ENCODE assay signal across 17 cellular contexts in the genomic region with DNA sequence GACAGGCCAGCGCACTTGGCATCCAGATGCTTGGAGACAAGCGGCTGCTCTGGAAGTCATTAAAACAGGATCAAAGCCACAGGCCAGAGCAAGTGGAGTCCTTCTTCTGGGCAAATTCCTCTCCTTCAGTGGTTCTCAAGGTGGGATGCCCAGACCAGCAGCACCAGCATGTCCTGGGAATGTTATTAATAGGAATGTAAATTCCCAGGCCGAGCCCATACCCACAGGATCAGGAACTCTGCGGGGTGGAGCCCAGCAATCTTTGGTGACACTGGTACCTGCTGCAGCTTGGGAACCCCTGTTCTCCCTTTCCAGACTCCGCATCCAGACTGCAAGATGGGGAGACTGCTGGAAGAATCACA. TPM values are rescaled to one million over a fixed set of nuclear protein-coding genes. Genes with fewer than 3 reads are reported as not detected.
DNase-seq lines count a peak whose midpoint lies in the region; ATAC-seq and TF ChIP-seq lines count a peak whose summit lies in the region.
"Had no signal": no experiment of that assay in that cellular context is flagged by ENCODE, and none has a peak within 500 bp of the region (broad histone marks: within the 10 kb centered on the region; RNA-seq: fewer than 3 reads in every experiment).

No MANE protein-coding gene starts in this region.

- H4K20me1 ChIP-seq in BLaER1 (no peaks in the 10 kb centered on the region), OCI-LY7 (ENCODE audit: insufficient read depth, low read length) (no peaks in the 10 kb centered on the region)

- H3K4me2 ChIP-seq in BLaER1 (0 out of 2 replicates have a peak overlapping the region, but pooled peaks have one; percentile 43), OCI-LY7 (ENCODE audit: low read length) (no peak overlapping the region), trophoblast cell (ENCODE audit: low read length) (no peak overlapping the region)
- H3K4me2 ChIP-seq: A549 had no signal

- no peak overlapping the region for H3K14ac ChIP-seq in trophoblast cell (ENCODE audit: low read length)

- H3K36me3 ChIP-seq in BLaER1 (no peaks in the 10 kb centered on the region), OCI-LY7 (ENCODE audit: insufficient read depth, low read length) (no peaks in the 10 kb centered on the region), trophoblast cell (ENCODE audit: control insufficient read depth in 1 of 2, insufficient read depth in 2 of 2, low read length in 2 of 2) (no peaks in the 10 kb centered on the region)
- H3K36me3 ChIP-seq: HAP-1 had no signal

- CTCF ChIA-PET in OCI-LY7 (lab: Charles Lee; ENCODE audit: unreplicated experiment): no interaction called here

- no CpG with 5 or more reads among the region's 5 CpGs for WGBS in trophoblast cell (ENCODE audit: extremely low coverage, insufficient coverage, insufficient read length)

- peak overlapping the region; percentile 64; the same call in 1 of the 2 replicates for H2AFZ ChIP-seq in OCI-LY7 (ENCODE audit: low read length)
- no peak overlapping the region for H2AFZ ChIP-seq in trophoblast cell (ENCODE audit: insufficient read depth, low read length, poor library complexity)

- no peak for TF ChIP-seq CTCF in OCI-LY7 (conservative IDR thresholded peaks at IDR 0.05; ENCODE audit: low read length)
- no peak for TF ChIP-seq CTCF in dorsolateral prefrontal cortex (IDR thresholded peaks at IDR 0.05 in 54 of 56, conservative IDR thresholded peaks at IDR 0.05 in 2 of 56; ENCODE audit: low read depth in 1 of 56, partially characterized antibody in 56 of 56)

- no peak overlapping the region for H4K91ac ChIP-seq in trophoblast cell (ENCODE audit: low read depth, low read length)

- no peak overlapping the region for H2AK5ac ChIP-seq in trophoblast cell (ENCODE audit: low read length)

- no peak for DNase-seq in OCI-LY7 (ENCODE audit: low spot score)
- DNase-seq in dorsolateral prefrontal cortex: no peak
- peak; percentile 63 to 80 for DNase-seq in trophoblast cell
- DNase-seq in putamen (ENCODE audit: low spot score): no peak
- DNase-seq in NCI-H1092 (lab: John Stamatoyannopoulos, UW): no peak
- DNase-seq: AML-193; CD4-positive, alpha-beta memory T cell; DMS153; DMS79; GF-D8 had no signal

- no peak overlapping the region for H4K12ac ChIP-seq in trophoblast cell (ENCODE audit: low read depth, low read length)

- H2BK5ac ChIP-seq in trophoblast cell (ENCODE audit: low read depth, low read length, poor library complexity): no peak overlapping the region

- H3K4ac ChIP-seq in trophoblast cell (ENCODE audit: low read depth, low read length): no peak overlapping the region

- H3K79me2 ChIP-seq in OCI-LY7 (ENCODE audit: insufficient read depth, low read depth, low read length): no peaks in the 10 kb centered on the region
- no peaks in the 10 kb centered on the region for H3K79me2 ChIP-seq in trophoblast cell (ENCODE audit: control insufficient read depth, insufficient read depth, low read length, poor library complexity)

- H3K4me1 ChIP-seq in BLaER1 (peaks cover 23% of the 10 kb centered on the region), OCI-LY7 (ENCODE audit: insufficient read depth, low read length, poor library complexity, severe bottlenecking) (peaks cover 16% of the 10 kb centered on the region), trophoblast cell (ENCODE audit: control insufficient read depth in 1 of 2, insufficient read depth in 2 of 2, low read length in 2 of 2) (no peaks in the 10 kb centered on the region)
- H3K4me1 ChIP-seq: A549, HAP-1 had no signal

- no peak overlapping the region for H2BK120ac ChIP-seq in trophoblast cell (ENCODE audit: insufficient read depth, low read length, poor library complexity)

- H2BK12ac ChIP-seq in trophoblast cell (ENCODE audit: low read length): no peak overlapping the region

- H4K8ac ChIP-seq in trophoblast cell (ENCODE audit: low read depth, low read length): no peak overlapping the region

- POLR2A ChIA-PET in OCI-LY7 (lab: Charles Lee): no interaction called here

- BruUV-seq in OCI-LY7 (replicated peaks; lab: Mats Ljungman, UMichigan): no TSS peak

- no peak overlapping the region for H3K9ac ChIP-seq in BLaER1
- no peak overlapping the region for H3K9ac ChIP-seq in trophoblast cell (ENCODE audit: low read length)

- no peaks in the 10 kb centered on the region for H3K79me1 ChIP-seq in trophoblast cell (ENCODE audit: low read length)

- H3K27me3 ChIP-seq in BLaER1 (no peaks in the 10 kb centered on the region), dorsolateral prefrontal cortex (no peaks in the 10 kb centered on the region), trophoblast cell (ENCODE audit: insufficient read depth, low read length) (no peaks in the 10 kb centered on the region)

- ATAC-seq in HG03139 (IDR thresholded peaks at IDR 0.05; ENCODE audit: unreplicated experiment): no peak
- no peak for ATAC-seq in HG03457 (IDR thresholded peaks at IDR 0.05; ENCODE audit: unreplicated experiment)
- ATAC-seq: A549 had no signal

- H3K27ac ChIP-seq in BLaER1 (no peak overlapping the region), OCI-LY7 (ENCODE audit: low read depth, low read length, poor library complexity, severe bottlenecking) (no peak overlapping the region), dorsolateral prefrontal cortex (peak overlapping the region in 51 of 59 donors; percentile 10 to 90 (median 71)), trophoblast cell (ENCODE audit: low read depth, low read length) (no peak overlapping the region)
- H3K27ac ChIP-seq: 22Rv1, A549 had no signal

- intact Hi-C loops in OCI-LY7 (cut with micrococcal nuclease; ENCODE audit: unreplicated experiment) (no loop called here), dorsolateral prefrontal cortex (cut with DNase I) (loop anchor here in 1 of 2 donors (5.0 kb wide), 1 partner anchor 43 kb away; a partner anchor contains a TSS)

- no peaks in the 10 kb centered on the region for H3K9me2 ChIP-seq in OCI-LY7 (ENCODE audit: insufficient read depth, low read length)

- no peak overlapping the region for H3K18ac ChIP-seq in trophoblast cell (ENCODE audit: low read length)

- no peak overlapping the region for H3K23ac ChIP-seq in trophoblast cell (ENCODE audit: low read length)

- H3K4me3 ChIP-seq in BLaER1: no peak overlapping the region
- no peak overlapping the region for H3K4me3 ChIP-seq in OCI-LY7 (ENCODE audit: low read depth, low read length, poor library complexity, severe bottlenecking)
- no peak overlapping the region for H3K4me3 ChIP-seq in dorsolateral prefrontal cortex
- no peak overlapping the region for H3K4me3 ChIP-seq in trophoblast cell (ENCODE audit: low read depth, low read length)
- H3K4me3 ChIP-seq: A549, HAP-1 had no signal

- H3K9me3 ChIP-seq in BLaER1: no peaks in the 10 kb centered on the region
- H3K9me3 ChIP-seq in OCI-LY7 (ENCODE audit: low read length): no peaks in the 10 kb centered on the region
- H3K9me3 ChIP-seq in trophoblast cell (ENCODE audit: insufficient read depth, low read depth, low read length): no peaks in the 10 kb centered on the region
- H3K9me3 ChIP-seq: A549, HAP-1 had no signal

RNA-seq across cellular contexts. Expression of a gene that starts 44.6 kb away (rescaled TPM):
- 25.3 and 37.7 TPM in 2 replicates for total RNA-seq in OCI-LY7 (2014; rRNA removed; shearing (Covaris generic))
- total RNA-seq in OCI-LY7 (2022) (70.7 and 89.8 TPM in 2 replicates), dorsolateral prefrontal cortex (100 to 1,000 TPM in 69 of 120 experiments, 10 to 100 TPM in 51; 48.5 to 145 (median 105) TPM)
- polyA plus RNA-seq in trophoblast cell (2013): 1.1 and 1.2 TPM in 2 replicates
- total RNA-seq: H4 had no signal

Comparison
In these comparisons a context has a peak if more than half of its experiments do, and no peak if none do; other contexts are left out.
1. H3K27ac ChIP-seq: peak in dorsolateral prefrontal cortex (51 of 59); none in BLaER1 (single experiment), OCI-LY7 (single experiment) and trophoblast cell (single experiment).
2. DNase-seq: peak in trophoblast cell (2 of 2); none in OCI-LY7 (single experiment), dorsolateral prefrontal cortex (0 of 10), putamen (single experiment) and NCI-H1092 (single experiment).